8 cellular contexts compared by ENCODE assay signal in the genomic region with DNA sequence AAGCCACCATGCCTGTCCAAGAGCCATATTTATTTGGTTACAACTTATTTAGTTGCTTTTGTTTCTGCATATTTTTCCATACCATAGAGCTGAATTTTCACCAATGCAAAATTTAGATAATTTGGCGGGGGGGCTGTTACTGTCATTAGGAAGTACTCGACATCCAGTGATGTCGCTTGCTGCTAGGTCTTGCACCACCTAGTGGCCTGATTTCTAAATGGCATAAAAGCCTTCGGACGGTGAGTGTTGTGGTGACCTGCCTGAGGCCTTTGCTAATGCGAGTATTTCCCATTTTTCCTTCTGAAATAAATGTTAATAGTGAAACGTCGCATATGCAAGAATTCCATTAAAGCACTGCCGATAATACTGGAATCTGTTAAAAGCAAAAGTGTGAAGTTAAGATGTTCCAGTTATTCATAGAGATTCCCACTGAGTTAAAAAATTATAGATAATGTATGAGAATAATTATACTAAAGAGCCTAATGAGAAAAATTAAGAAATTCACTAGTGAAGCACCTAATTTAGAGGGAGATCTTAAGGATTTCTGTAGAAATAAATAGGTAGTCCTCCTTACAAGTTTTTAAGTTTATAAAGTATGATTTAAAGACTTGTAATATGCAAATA.
DNase-seq lines count a peak whose midpoint lies in the region; ATAC-seq and TF ChIP-seq lines count a peak whose summit lies in the region.

No MANE protein-coding gene starts in this region.

- H3K9ac ChIP-seq in Karpas-422 (ENCODE audit: low read length): no peak overlapping the region
- H3K9ac ChIP-seq in SU-DHL-6 (ENCODE audit: low read length): no peak overlapping the region

- no peak overlapping the region for H3K4me2 ChIP-seq in Karpas-422 (ENCODE audit: low read depth, low read length, poor library complexity, severe bottlenecking)
- no peak overlapping the region for H3K4me2 ChIP-seq in SU-DHL-6 (ENCODE audit: low read depth, low read length, poor library complexity, severe bottlenecking)

- H3K79me2 ChIP-seq in Karpas-422 (ENCODE audit: low read length) (peaks cover 8% of the 10 kb centered on the region; the same call in 1 of the 2 replicates), SU-DHL-6 (ENCODE audit: insufficient read depth, low read length) (no peaks in the 10 kb centered on the region)

- in situ Hi-C loops in astrocyte of the cerebellum (cut with HindIII; ENCODE audit: low sequenced_read_pairs): no loop called here

- no peak overlapping the region for H3K4me3 ChIP-seq in Karpas-422 (ENCODE audit: low read length)
- H3K4me3 ChIP-seq in SU-DHL-6 (ENCODE audit: insufficient read depth, low read length, poor library complexity, severe bottlenecking): no peak overlapping the region
- no peak overlapping the region for H3K4me3 ChIP-seq in astrocyte of the cerebellum (ENCODE audit: low read depth, low read length)

- H2AFZ ChIP-seq in Karpas-422 (ENCODE audit: low read length) (no peak overlapping the region), SU-DHL-6 (ENCODE audit: low read depth, low read length, severe bottlenecking) (no peak overlapping the region)

- TF ChIP-seq CTCF in SU-DHL-6 (IDR thresholded peaks at IDR 0.05; ENCODE audit: insufficient read depth, low read length, poor library complexity, severe bottlenecking) (peak; percentile 82), astrocyte of the cerebellum (IDR thresholded peaks at IDR 0.05; ENCODE audit: low read depth, low read length, missing control alignments) (peak; percentile 86)

- peak; percentile 81 for ATAC-seq in GM19468 (IDR thresholded peaks at IDR 0.05; ENCODE audit: extremely low read depth, unreplicated experiment)
- ATAC-seq in GM19452 (IDR thresholded peaks at IDR 0.05; ENCODE audit: unreplicated experiment): no peak

- H3K27me3 ChIP-seq in Karpas-422 (ENCODE audit: low read length) (no peaks in the 10 kb centered on the region), SU-DHL-6 (ENCODE audit: low read length) (no peaks in the 10 kb centered on the region)

- no peaks in the 10 kb centered on the region for H3F3A ChIP-seq in SU-DHL-6 (ENCODE audit: insufficient read depth)

- DNase-seq in COR-L47 (lab: John Stamatoyannopoulos, UW) (peak; percentile 58), Karpas-422 (peak; percentile 84), astrocyte of the cerebellum (ENCODE audit: low read depth) (peak; percentile 53), iris pigment epithelial cell (ENCODE audit: low read depth) (peak; percentile 73)
- peak in 2 of 3 donors; percentile 11 to 14 for DNase-seq in stimulated activated CD4-positive, alpha-beta T cell treated with anti-CD3 and anti-CD28 coated beads, TNF-alpha, amount 100 ng/mL, for 1 hour (ENCODE audit: low read depth in 3 of 3, low spot score in 1 of 3)

- H3K9me3 ChIP-seq in Karpas-422 (ENCODE audit: low read length): no peaks in the 10 kb centered on the region
- H3K9me3 ChIP-seq in SU-DHL-6 (ENCODE audit: insufficient read depth, low read length): no peaks in the 10 kb centered on the region

- H3K27ac ChIP-seq in Karpas-422 (ENCODE audit: low read length) (no peak overlapping the region), SU-DHL-6 (ENCODE audit: low read depth, low read length) (no peak overlapping the region)

- peaks cover 11% of the 10 kb centered on the region for H3K4me1 ChIP-seq in Karpas-422 (ENCODE audit: low read length)

- H4K20me1 ChIP-seq in Karpas-422 (ENCODE audit: insufficient read depth, low read depth, low read length) (no peaks in the 10 kb centered on the region), SU-DHL-6 (ENCODE audit: low read depth, low read length) (no peaks in the 10 kb centered on the region)

- H3K36me3 ChIP-seq in Karpas-422 (ENCODE audit: insufficient read depth, low read length): peaks cover 39% of the 10 kb centered on the region
- H3K36me3 ChIP-seq in SU-DHL-6 (ENCODE audit: low read length): peaks cover 5% of the 10 kb centered on the region; the same call in 1 of the 2 replicates

- H3K9me2 ChIP-seq in Karpas-422 (replicated peaks; ENCODE audit: insufficient read depth, low read length): no peaks in the 10 kb centered on the region
- H3K9me2 ChIP-seq in SU-DHL-6 (replicated peaks; ENCODE audit: insufficient read depth, low read length): no peaks in the 10 kb centered on the region

Comparison
In these comparisons a context has a peak if more than half of its experiments do, and no peak if none do; other contexts are left out.
1. DNase-seq: peak in every context shown above with its lines; median percentile 84 in Karpas-422; 73 in iris pigment epithelial cell; 58 in COR-L47; 53 in astrocyte of the cerebellum; 12 in stimulated activated CD4-positive, alpha-beta T cell treated with anti-CD3 and anti-CD28 coated beads, TNF-alpha, amount 100 ng/mL, for 1 hour.